Comparison of ENCODE assay signal across 8 cellular contexts in genomic region chr12:93399183-93399863, GRCh38. TPM values are rescaled to one million over a fixed set of nuclear protein-coding genes. Genes with fewer than 3 reads are reported as not detected.
DNase-seq lines count a peak whose midpoint lies in the region; ATAC-seq, FAIRE-seq and TF ChIP-seq lines count a peak whose summit lies in the region.
"Not testable (repeated sequence)": the region's sequence is repeated elsewhere in the genome, so short reads cannot be mapped to it uniquely, and the experiment has no call there.

No MANE protein-coding gene starts in this region.

- not testable (repeated sequence) for TF ChIP-seq CTCF in PC-3 (conservative IDR thresholded peaks at IDR 0.05; ENCODE audit: low read depth, low read length); K562 (IDR thresholded peaks at IDR 0.05 in 2 of 3, conservative IDR thresholded peaks at IDR 0.05 in 1 of 3; ENCODE audit: insufficient read depth in 2 of 3, low read depth in 1 of 3, low read length in 3 of 3)

- H3K27me3 ChIP-seq in PC-3 (ENCODE audit: low read length); K562 (ENCODE audit: control insufficient read depth in 2 of 2, insufficient read depth in 2 of 2, low read length in 2 of 2): not testable (repeated sequence)

- not testable (repeated sequence) for H4K20me1 ChIP-seq in PC-3 (ENCODE audit: low read length); K562 (replicated peaks; ENCODE audit: control insufficient read depth, insufficient read depth, low read length)

- H3K4me2 ChIP-seq in PC-3 (ENCODE audit: low read length); K562 (ENCODE audit: insufficient read depth, low read length): not testable (repeated sequence)

- not testable (repeated sequence) for H3K4me1 Mint-ChIP-seq in stimulated activated naive CD8-positive, alpha-beta T cell treated with anti-CD3 and anti-CD28 coated beads, Interleukin-15, amount 100 ng/mL, for 72 hours

- not testable (repeated sequence) for DNase-seq in PC-3; K562 (ENCODE audit: extremely low read depth in 1 of 4, low spot score in 3 of 4); left colon; stimulated activated naive CD8-positive, alpha-beta T cell treated with anti-CD3 and anti-CD28 coated beads, Interleukin-15, amount 100 ng/mL, for 72 hours

- not testable (repeated sequence) for H3K79me2 ChIP-seq in PC-3 (ENCODE audit: low read length)
- H3K79me2 ChIP-seq in K562 (ENCODE audit: control insufficient read depth, insufficient read depth, low read length) = peaks cover 31% of the 10 kb centered on the region

- FAIRE-seq in K562 (lab: Jason Lieb, UNC) = peak; percentile 96

- not testable (repeated sequence) for TF ChIP-seq RAD21 in K562 (CRISPR knock-in tag; conservative IDR thresholded peaks at IDR 0.05 in 1 of 2, IDR thresholded peaks at IDR 0.05 in 1 of 2)

- H3K27ac Mint-ChIP-seq in stimulated activated naive CD8-positive, alpha-beta T cell treated with anti-CD3 and anti-CD28 coated beads, Interleukin-15, amount 100 ng/mL, for 72 hours = not testable (repeated sequence)

- not testable (repeated sequence) for H3K27me3 Mint-ChIP-seq in stimulated activated naive CD8-positive, alpha-beta T cell treated with anti-CD3 and anti-CD28 coated beads, Interleukin-15, amount 100 ng/mL, for 72 hours

- intact Hi-C loops in PC-3 (cut with micrococcal nuclease) (loop anchor here (5.0 kb wide), 1 partner anchor 307 kb away; no protein-coding TSS in a partner anchor), K562 (cut with micrococcal nuclease) (loop anchor here (5.0 kb wide), 2 partner anchors 157 to 302 kb away; no protein-coding TSS in a partner anchor), left colon (cut with DNase I, micrococcal nuclease) (loop anchor here in 1 of 2 donors (5.0 kb wide), 1 partner anchor 412 kb away; no protein-coding TSS in a partner anchor)

- TF ChIP-seq POLR2A in K562 (conservative IDR thresholded peaks at IDR 0.05) = not testable (repeated sequence)

- H3K9me2 ChIP-seq in PC-3 (replicated peaks; ENCODE audit: low read length) = not testable (repeated sequence)

- not testable (repeated sequence) for TF ChIP-seq EP300 in K562 (IDR thresholded peaks at IDR 0.05; ENCODE audit: low read length)

- H3K9me1 ChIP-seq in K562 (ENCODE audit: control insufficient read depth, insufficient read depth, low read length) = not testable (repeated sequence)

- H3K4me1 ChIP-seq in PC-3 (ENCODE audit: insufficient read depth, low read length); K562 (replicated peaks in 1 of 2; ENCODE audit: control insufficient read depth in 2 of 2, insufficient read depth in 2 of 2, low read length in 2 of 2): not testable (repeated sequence)

- in situ Hi-C loops in K562 (cut with MboI) = not testable (repeated sequence)

- H3K27ac ChIP-seq in PC-3 (ENCODE audit: low read length); K562 (ENCODE audit: extremely low read depth, low read depth, low read length): not testable (repeated sequence)

- not testable (repeated sequence) for H3K9me3 Mint-ChIP-seq in stimulated activated naive CD8-positive, alpha-beta T cell treated with anti-CD3 and anti-CD28 coated beads, Interleukin-15, amount 100 ng/mL, for 72 hours

- peaks cover 12% of the 10 kb centered on the region; the same call in 1 of the 2 replicates for H3K36me3 ChIP-seq in PC-3 (ENCODE audit: low read depth, low read length)
- H3K36me3 ChIP-seq in K562 (ENCODE audit: control insufficient read depth, insufficient read depth, low read length) = peaks cover 61% of the 10 kb centered on the region

- H3K9me3 ChIP-seq in PC-3 (ENCODE audit: low read length); K562 (replicated peaks; ENCODE audit: control insufficient read depth, insufficient read depth, low read depth, low read length): not testable (repeated sequence)

- H3K4me3 Mint-ChIP-seq in stimulated activated naive CD8-positive, alpha-beta T cell treated with anti-CD3 and anti-CD28 coated beads, Interleukin-15, amount 100 ng/mL, for 72 hours = not testable (repeated sequence)

- not testable (repeated sequence) for BruUV-seq in PC-3 (replicated peaks; lab: Mats Ljungman, UMichigan); K562 (replicated peaks; lab: Mats Ljungman, UMichigan)

- H2AFZ ChIP-seq in PC-3 (ENCODE audit: low read length); K562 (ENCODE audit: low read depth, low read length): not testable (repeated sequence)

- H3K9ac ChIP-seq in PC-3 (ENCODE audit: low read length); K562 (ENCODE audit: insufficient read depth in 1 of 2, low read depth in 2 of 2, low read length in 2 of 2): not testable (repeated sequence)

- H3K4me3 ChIP-seq in PC-3 (ENCODE audit: low read length); K562: not testable (repeated sequence)

- WGBS in K562 (ENCODE audit: insufficient coverage, low coverage, missing lambda C conversion rate) = no CpG with 5 or more reads among the region's 5 CpGs

- ATAC-seq in GM18519 (IDR thresholded peaks at IDR 0.05; ENCODE audit: low FRiP score, unreplicated experiment) = peak; percentile 57
- peak; percentile 76 for ATAC-seq in GM21360 (IDR thresholded peaks at IDR 0.05; ENCODE audit: unreplicated experiment)
- ATAC-seq in HG02678 (IDR thresholded peaks at IDR 0.05; ENCODE audit: unreplicated experiment) = peak; percentile 94
- peak; percentile 76 for ATAC-seq in HG03159 (IDR thresholded peaks at IDR 0.05; ENCODE audit: unreplicated experiment)
- peak; percentile 100 for ATAC-seq in PC-3
- ATAC-seq in K562 = peak; percentile 89
- ATAC-seq in left colon = peak; percentile 96
- peak; percentile 100 for ATAC-seq in stimulated activated naive CD8-positive, alpha-beta T cell treated with anti-CD3 and anti-CD28 coated beads, Interleukin-15, amount 100 ng/mL, for 72 hours

- POLR2A ChIA-PET in PC-3 (lab: Charles Lee; ENCODE audit: unreplicated experiment) = not testable (repeated sequence)
- POLR2A ChIA-PET in K562 (lab: Yijun Ruan, JAX) = interaction anchor here (1.0 kb wide), 1 partner anchor 13 kb away, joined by 5 read pairs; no protein-coding TSS in a partner anchor

- H3F3A ChIP-seq in PC-3 (ENCODE audit: low read length, unreplicated experiment) = not testable (repeated sequence)

- CTCF ChIA-PET in PC-3 (lab: Charles Lee); K562 (lab: Yijun Ruan, JAX; ENCODE audit: low intra/inter-chr PET ratio): not testable (repeated sequence)

RNA-seq across cellular contexts. Expression of gene NUDT4, which starts 21.6 kb away (rescaled TPM):
- 30.2 and 38.9 TPM in 2 replicates for total RNA-seq in PC-3 (2014; rRNA removed)
- total RNA-seq in K562 (2011; cell fraction: chromatin; rRNA removed; ENCODE audit: low replicate concordance) = 29.5 and 81.9 TPM in 2 replicates
- total RNA-seq in K562 (2011; cell fraction: nucleolus; rRNA removed) = 29.0 and 33.4 TPM in 2 replicates
- 63.9 and 138 TPM in 2 replicates for total RNA-seq in K562 (2011; cell fraction: nucleoplasm; rRNA removed)
- 87.5 and 102 TPM in 2 replicates for total RNA-seq in K562 (2014; rRNA removed)
- 158 and 187 TPM in 2 replicates for total RNA-seq in K562 (2014; rRNA removed; fragmentation: Illumina TruSeq; extraction: Trizol)
- total RNA-seq in K562 (2015; rRNA removed; fragmentation: Illumina TruSeq; extraction: Trizol) = 87.4 and 99.2 TPM in 2 replicates
- total RNA-seq in K562 (2021) = 132 and 147 TPM in 2 replicates
- 112 and 164 TPM in 2 replicates for polyA plus RNA-seq in K562 (2011; rRNA removed)
- polyA plus RNA-seq in K562 (2011; cell fraction: cytosol; rRNA removed) = 57.9 and 68.4 TPM in 2 replicates
- 14.0 and 27.3 TPM in 2 replicates for polyA plus RNA-seq in K562 (2011; cell fraction: nucleus; rRNA removed)
- polyA plus RNA-seq in K562 (2012) = 64.5 and 88.2 TPM in 2 replicates
- 116 and 128 TPM in 2 replicates for polyA plus RNA-seq in K562 (2014; fragmentation: Illumina TruSeq; extraction: Trizol)
- polyA plus RNA-seq in K562 (2014; fragmentation: Nextera tagmentation; extraction: Ambion mirVana) = 10 to 100 TPM; 38.1 to 60.2 TPM
- polyA plus RNA-seq in K562 (2014; rRNA removed) = 84.6 and 94.2 TPM in 2 replicates
- polyA minus RNA-seq in K562 (2011; rRNA and poly(A)+ RNA removed) = 147 and 162 TPM in 2 replicates
- polyA minus RNA-seq in K562 (2011; cell fraction: cytosol; rRNA and poly(A)+ RNA removed) = 62.3 and 75.6 TPM in 2 replicates
- polyA minus RNA-seq in K562 (2011; cell fraction: nucleus; rRNA and poly(A)+ RNA removed) = 27.5 and 37.5 TPM in 2 replicates
- 100 to 1,000 TPM; 103 to 124 TPM for total RNA-seq in left colon

RNA-seq across cellular contexts. Expression of gene UBE2N, which starts 42.4 kb away (rescaled TPM):
- total RNA-seq in PC-3 (2014; rRNA removed) (128 and 205 TPM in 2 replicates), K562 (2014; rRNA removed) (189 and 218 TPM in 2 replicates), K562 (2014; rRNA removed; fragmentation: Illumina TruSeq; extraction: Trizol) (224 and 228 TPM in 2 replicates), K562 (2015; rRNA removed; fragmentation: Illumina TruSeq; extraction: Trizol) (230 and 260 TPM in 2 replicates), K562 (2021) (207 and 219 TPM in 2 replicates), left colon (10 to 100 TPM; 73.1 to 83.5 TPM)
- 19.7 and 39.0 TPM in 2 replicates for total RNA-seq in K562 (2011; cell fraction: chromatin; rRNA removed; ENCODE audit: low replicate concordance)
- 10.3 and 11.1 TPM in 2 replicates for total RNA-seq in K562 (2011; cell fraction: nucleolus; rRNA removed)
- total RNA-seq in K562 (2011; cell fraction: nucleoplasm; rRNA removed) = 22.5 and 40.5 TPM in 2 replicates
- polyA plus RNA-seq in K562 (2011; rRNA removed) (286 and 326 TPM in 2 replicates), K562 (2014; fragmentation: Illumina TruSeq; extraction: Trizol) (252 and 303 TPM in 2 replicates), K562 (2014; fragmentation: Nextera tagmentation; extraction: Ambion mirVana) (100 to 1,000 TPM; 727 to 826 TPM), K562 (2014; rRNA removed) (222 and 407 TPM in 2 replicates)
- 118 and 141 TPM in 2 replicates for polyA plus RNA-seq in K562 (2011; cell fraction: cytosol; rRNA removed)
- 72.6 and 99.0 TPM in 2 replicates for polyA plus RNA-seq in K562 (2011; cell fraction: nucleus; rRNA removed)
- 124 and 338 TPM in 2 replicates for polyA plus RNA-seq in K562 (2012)
- 197 and 210 TPM in 2 replicates for polyA minus RNA-seq in K562 (2011; rRNA and poly(A)+ RNA removed)
- 90.7 and 93.3 TPM in 2 replicates for polyA minus RNA-seq in K562 (2011; cell fraction: cytosol; rRNA and poly(A)+ RNA removed)
- polyA minus RNA-seq in K562 (2011; cell fraction: nucleus; rRNA and poly(A)+ RNA removed) = 8.3 and 15.4 TPM in 2 replicates
